ENCODE assay signal across 1 cellular context in genomic region chr5:176620333-176620981, GRCh38.
A peak's percentile ranks its signal among the peaks of the same experiment; 100 is the strongest.
TF ChIP-seq lines count a peak whose summit lies in the region.

No MANE protein-coding gene starts in this region.

TF ChIP-seq in endothelial cell of umbilical vein, 7 proteins besides CTCF, POLR2A, EP300 and RAD21:
- TF ChIP-seq EZH2 (IDR thresholded peaks at IDR 0.05; ENCODE audit: borderline replicate concordance, low read depth, low read length, severe bottlenecking), result peak; percentile 54
- TF ChIP-seq JUN (IDR thresholded peaks at IDR 0.05; ENCODE audit: borderline replicate concordance, insufficient read depth, insufficient read length, low read depth), result no peak
